In genomic region chr10:28553963-28554362, GRCh38 we compare ENCODE assay signal across 22 cellular contexts.
"Had no signal": no experiment of that assay in that cellular context is flagged by ENCODE, and none has a peak within 500 bp of the region (broad histone marks: within the 10 kb centered on the region; RNA-seq: fewer than 3 reads in every experiment).

No MANE protein-coding gene starts in this region.

- ATAC-seq: activated T-cell treated with anti-CD3 and anti-CD28 coated beads, Interleukin-2, amount 50 U/mL, for 72 hours had no signal

- DNase-seq: activated B cell treated with CpG ODN at 0.5 μM for 24 hours; activated CD4-positive, alpha-beta T cell treated with anti-CD3 and anti-CD28 coated beads for 4 hours; activated CD4-positive, alpha-beta T cell treated with anti-CD3 and anti-CD28 coated beads, Interleukin-2, amount 50 U/mL, for 48 hours; activated effector memory CD4-positive, alpha-beta T cell treated with anti-CD3 and anti-CD28 coated beads, Interleukin-2, amount 50 U/mL, for 16 hours; activated naive CD4-positive, alpha-beta T cell treated with anti-CD3 and anti-CD28 coated beads, Interleukin-2, amount 50 U/mL, for 16 hours; activated T-cell treated with anti-CD3 and anti-CD28 coated beads, Interleukin-2, amount 50 U/mL, for 72 hours; aorta; central memory CD4-positive, alpha-beta T cell; glutamatergic neuron; hypothalamus; mesenchymal stem cell; stimulated activated CD4-positive, alpha-beta T cell treated with anti-CD3 and anti-CD28 coated beads, Interleukin-4, amount 100 ng/mL, for 4 hours; substantia nigra; transverse colon; uterus had no signal

- H3K36me3 ChIP-seq: uterus had no signal

- H3K27me3 ChIP-seq: esophagus muscularis mucosa, neural progenitor cell, right atrium auricular region, transverse colon, uterus had no signal

- H3K9me3 ChIP-seq: esophagus muscularis mucosa, right atrium auricular region, transverse colon, uterus had no signal

- H3K9me3 Mint-ChIP-seq: activated B cell treated with CpG ODN at 0.5 μM for 24 hours; activated T-cell treated with anti-CD3 and anti-CD28 coated beads, Interleukin-2, amount 50 U/mL, for 72 hours; brain; neural progenitor cell; stimulated activated naive CD8-positive, alpha-beta T cell treated with anti-CD3 and anti-CD28 coated beads, Interleukin-15, Interleukin-2, amounts not matched to agents 100 ng/mL and 50 ng/mL, for 24 hours; T-helper 1 cell treated with Interleukin-12 subunit alpha and Interleukin-12 subunit beta and Interleukin-4 antibody, amounts not matched to agents 30 μg/mL and 1 μg/mL, for 36 hours had no signal

- H3K27me3 Mint-ChIP-seq: activated B cell treated with CpG ODN at 0.5 μM for 24 hours; progenitor cell of endocrine pancreas; stimulated activated naive CD8-positive, alpha-beta T cell treated with anti-CD3 and anti-CD28 coated beads, Interleukin-15, Interleukin-2, amounts not matched to agents 100 ng/mL and 50 ng/mL, for 24 hours had no signal

- H3K27ac ChIP-seq: esophagus muscularis mucosa, neural progenitor cell, right atrium auricular region, transverse colon, uterus had no signal

- H3K27ac Mint-ChIP-seq: neural progenitor cell; T-helper 1 cell treated with Interleukin-12 subunit alpha and Interleukin-12 subunit beta and Interleukin-4 antibody, amounts not matched to agents 30 μg/mL and 1 μg/mL, for 36 hours had no signal

- H3K4me3 Mint-ChIP-seq: activated B cell treated with CpG ODN at 0.5 μM for 24 hours; activated T-cell treated with anti-CD3 and anti-CD28 coated beads, Interleukin-2, amount 50 U/mL, for 72 hours; brain; neural progenitor cell; stimulated activated naive CD8-positive, alpha-beta T cell treated with anti-CD3 and anti-CD28 coated beads, Interleukin-15, Interleukin-2, amounts not matched to agents 100 ng/mL and 50 ng/mL, for 24 hours; T-helper 1 cell treated with Interleukin-12 subunit alpha and Interleukin-12 subunit beta and Interleukin-4 antibody, amounts not matched to agents 30 μg/mL and 1 μg/mL, for 36 hours had no signal

- H3K4me3 ChIP-seq: esophagus muscularis mucosa, neural progenitor cell, right atrium auricular region, transverse colon, uterus had no signal
